Comparison of ENCODE assay signal across 27 cellular contexts in genomic region chr2:238921259-238921658, GRCh38.
"Had no signal": no experiment of that assay in that cellular context is flagged by ENCODE, and none has a peak within 500 bp of the region (broad histone marks: within the 10 kb centered on the region; RNA-seq: fewer than 3 reads in every experiment).

No MANE protein-coding gene starts in this region.

- H3K27me3 ChIP-seq: adrenal gland, body of pancreas, cardiac muscle cell, pancreas, testis, vagina had no signal

- H3K9me3 ChIP-seq: adrenal gland, body of pancreas, esophagus muscularis mucosa, heart right ventricle, left ventricle myocardium inferior, neutrophil, pancreas, psoas muscle, testis, vagina had no signal

- H3K4me1 ChIP-seq: adrenal gland, body of pancreas, esophagus muscularis mucosa, heart right ventricle, left ventricle myocardium inferior, pancreas, psoas muscle, testis, vagina had no signal

- ATAC-seq: activated T-cell treated with anti-CD3 and anti-CD28 coated beads, Interleukin-2, amount 50 U/mL, for 4 hours; activated T-helper 17 cell treated with anti-CD3 and anti-CD28 coated beads, Interleukin-2, amount 50 U/mL, for 72 hours; body of pancreas; heart right ventricle; pancreas; psoas muscle; stimulated activated naive CD8-positive, alpha-beta T cell treated with anti-CD3 and anti-CD28 coated beads, Interleukin-15, Interleukin-2, amounts not matched to agents 100 U/mL and 50 U/mL, for 24 hours had no signal

- H3K27ac ChIP-seq: adrenal gland, body of pancreas, cardiac muscle cell, esophagus muscularis mucosa, heart right ventricle, left ventricle myocardium inferior, neutrophil, pancreas, psoas muscle, testis, vagina had no signal

- H3K4me3 ChIP-seq: adrenal gland, body of pancreas, cardiac muscle cell, esophagus muscularis mucosa, heart right ventricle, left ventricle myocardium inferior, lung, pancreas, psoas muscle, testis, vagina had no signal

- H3K36me3 ChIP-seq: adrenal gland, cardiac muscle cell, esophagus muscularis mucosa, heart right ventricle, left ventricle myocardium inferior, neutrophil, pancreas, vagina had no signal

- DNase-seq: activated CD4-positive, alpha-beta memory T cell treated with anti-CD3 and anti-CD28 coated beads for 36 hours; activated CD4-positive, alpha-beta T cell treated with anti-CD3 and anti-CD28 coated beads, Interleukin-2, amount 10 ng/mL, durations not matched to agents 24 days and 14 days; activated CD4-positive, CD25-positive, alpha-beta regulatory T cell treated with anti-CD3 and anti-CD28 coated beads, Interleukin-2, amount 50 U/mL, for 72 hours; activated CD8-positive, alpha-beta memory T cell treated with anti-CD3 and anti-CD28 coated beads, Interleukin-2, amount 50 U/mL, for 4 hours; activated naive CD4-positive, alpha-beta T cell; activated naive CD8-positive, alpha-beta T cell treated with anti-CD3 and anti-CD28 coated beads for 36 hours; activated T-cell treated with anti-CD3 and anti-CD28 coated beads, Interleukin-2, amount 50 U/mL, for 4 hours; adrenal gland; effector CD4-positive, alpha-beta T cell; foreskin melanocyte; heart right ventricle; left ventricle myocardium inferior; nephron progenitor cell; pancreas; psoas muscle; stimulated activated CD4-positive, alpha-beta T cell treated with anti-CD3 and anti-CD28 coated beads, Interleukin-2, amount 100 ng/mL, for 48 hours; stimulated activated naive CD8-positive, alpha-beta T cell treated with anti-CD3 and anti-CD28 coated beads, Interleukin-15, Interleukin-2, amounts not matched to agents 100 U/mL and 50 U/mL, for 24 hours; T-helper 2 cell; testis; trophoblast cell had no signal
